Comparison of ENCODE assay signal across 2 cellular contexts in genomic region chr7:99793443-99793842, GRCh38.
TF ChIP-seq lines count a peak whose summit lies in the region.

No MANE protein-coding gene starts in this region.

TF ChIP-seq in K562, 482 proteins besides CTCF, POLR2A, EP300 and RAD21 (continues in another document):
- TF ChIP-seq PTTG1 (tag; IDR thresholded peaks at IDR 0.05; ENCODE audit: low read depth), result 0 out of 2 replicates have a peak, but pooled peaks have one; percentile 28
- no peak for TF ChIP-seq ZFP36 (IDR thresholded peaks at IDR 0.05; ENCODE audit: low read depth, low read length, partially characterized antibody)
- TF ChIP-seq ZBTB1 (CRISPR knock-in tag; IDR thresholded peaks at IDR 0.05; ENCODE audit: borderline replicate concordance, low read depth), result no peak
- TF ChIP-seq FOXA1 (IDR thresholded peaks at IDR 0.05; ENCODE audit: borderline replicate concordance), result no peak
- TF ChIP-seq DDX20 (tag; IDR thresholded peaks at IDR 0.05; ENCODE audit: low read depth), result no peak
- peak; percentile 35; the same call in 1 of the 2 replicates for TF ChIP-seq MGA (IDR thresholded peaks at IDR 0.05)
- TF ChIP-seq SMAD4 (CRISPR knock-in tag; conservative IDR thresholded peaks at IDR 0.05), result peak; percentile 57
- no peak for TF ChIP-seq MLLT1 (IDR thresholded peaks at IDR 0.05)

TF ChIP-seq in liver, 16 proteins besides CTCF, POLR2A, EP300 and RAD21:
- no peak for TF ChIP-seq HNF4G (IDR thresholded peaks at IDR 0.05)
- TF ChIP-seq TAF1 (conservative IDR thresholded peaks at IDR 0.05), result no peak
- peak; percentile 31 for TF ChIP-seq ATF3 (IDR thresholded peaks at IDR 0.05)
- TF ChIP-seq RXRA (IDR thresholded peaks at IDR 0.05), result no peak
- no peak for TF ChIP-seq FOXA2 (IDR thresholded peaks at IDR 0.05)
- peak; percentile 10 for TF ChIP-seq YY1 (IDR thresholded peaks at IDR 0.05)
- TF ChIP-seq ZBTB33 (IDR thresholded peaks at IDR 0.05), result no peak
- no peak for TF ChIP-seq NR2F2 (IDR thresholded peaks at IDR 0.05)
